Comparison of ENCODE assay signal across 17 cellular contexts in genomic region chr5:154358410-154359221, GRCh38.
DNase-seq lines count a peak whose midpoint lies in the region; ATAC-seq, FAIRE-seq and TF ChIP-seq lines count a peak whose summit lies in the region.
"Had no signal": no experiment of that assay in that cellular context is flagged by ENCODE, and none has a peak within 500 bp of the region (broad histone marks: within the 10 kb centered on the region; RNA-seq: fewer than 3 reads in every experiment).

No MANE protein-coding gene starts in this region.

- H3K4me3 ChIP-seq in astrocyte (ENCODE audit: insufficient read depth, low read depth, low read length) (no peak overlapping the region), mesendoderm (ENCODE audit: low read length) (no peak overlapping the region), tibial artery (no peak overlapping the region)

- H2BK120ac ChIP-seq in mesendoderm (ENCODE audit: low read depth, low read length), result no peak overlapping the region

- H3K56ac ChIP-seq in mesendoderm (ENCODE audit: low read length), result peak overlapping the region; percentile 74

- H3K36me3 ChIP-seq in astrocyte (ENCODE audit: insufficient read depth, low read length), result no peaks in the 10 kb centered on the region
- no peaks in the 10 kb centered on the region for H3K36me3 ChIP-seq in mesendoderm (ENCODE audit: control insufficient read depth, insufficient read depth, low read length)
- H3K36me3 ChIP-seq in tibial artery, result no peaks in the 10 kb centered on the region

- H3K4me2 ChIP-seq in astrocyte (ENCODE audit: low read length) (peak overlapping the region; percentile 58), mesendoderm (ENCODE audit: low read length) (no peak overlapping the region)

- H3K79me2 ChIP-seq in astrocyte (ENCODE audit: insufficient read depth, low read length), result peaks cover 10% of the 10 kb centered on the region
- H3K79me2 ChIP-seq in mesendoderm (ENCODE audit: control insufficient read depth, insufficient read depth, low read length), result no peaks in the 10 kb centered on the region

- H3K4me1 ChIP-seq in astrocyte (ENCODE audit: insufficient read depth, low read length) (peaks cover 37% of the 10 kb centered on the region), mesendoderm (ENCODE audit: control insufficient read depth, low read depth, low read length) (peaks cover 22% of the 10 kb centered on the region), tibial artery (peaks cover 0 to 47% (median 29%) of the 10 kb centered on the region in 4 donors)

- H3K36me3 Mint-ChIP-seq in astrocyte (ENCODE audit: low read depth, unreplicated experiment), result peaks cover 14% of the 10 kb centered on the region

- H3K27ac Mint-ChIP-seq in astrocyte (ENCODE audit: unreplicated experiment), result peak overlapping the region; percentile 44
- H3K27ac Mint-ChIP-seq: CD4-positive, alpha-beta memory T cell had no signal

- H3K9me3 Mint-ChIP-seq in astrocyte (ENCODE audit: unreplicated experiment), result no peaks in the 10 kb centered on the region
- H3K9me3 Mint-ChIP-seq: activated T-cell treated with anti-CD3 and anti-CD28 coated beads, Interleukin-2, amount 50 U/mL, for 4 hours; CD4-positive, alpha-beta memory T cell had no signal

- H3K27me3 Mint-ChIP-seq in astrocyte (ENCODE audit: low read depth, unreplicated experiment), result no peaks in the 10 kb centered on the region
- H3K27me3 Mint-ChIP-seq: CD4-positive, alpha-beta memory T cell had no signal

- intact Hi-C loops in tibial artery (cut with DNase I; ENCODE audit: low total_unique reads), result no loop called here

- no peaks in the 10 kb centered on the region for H3K79me1 ChIP-seq in mesendoderm (ENCODE audit: low read length)

- no peak overlapping the region for H2AFZ ChIP-seq in astrocyte (ENCODE audit: low read depth, low read length)

- H3K27me3 ChIP-seq in astrocyte (ENCODE audit: insufficient read depth, low read length) (no peaks in the 10 kb centered on the region), mesendoderm (ENCODE audit: insufficient read depth, low read length, poor library complexity) (no peaks in the 10 kb centered on the region), tibial artery (no peaks in the 10 kb centered on the region)

- peak; percentile 37 for DNase-seq in NCI-H748 (lab: John Stamatoyannopoulos, UW; ENCODE audit: unreplicated experiment)
- no peak for DNase-seq in NCI-H748 treated with DMSO at 0.1 percent for 48 hours (lab: John Stamatoyannopoulos, UW)
- peak; percentile 83 for DNase-seq in astrocyte (ENCODE audit: low read depth)
- no peak for DNase-seq in mesendoderm
- DNase-seq in tibial artery, result no peak
- no peak for DNase-seq in activated gamma-delta T cell (lab: John Stamatoyannopoulos, UW)
- no peak for DNase-seq in HPDE6-E6E7 (ENCODE audit: extremely low spot score)
- DNase-seq: 8988T; activated CD4-positive, CD25-positive, alpha-beta regulatory T cell treated with anti-CD3 and anti-CD28 coated beads, Interleukin-2, amount 50 U/mL, for 72 hours; activated T-cell treated with anti-CD3 and anti-CD28 coated beads, Interleukin-2, amount 50 U/mL, for 4 hours; CD4-positive, alpha-beta memory T cell; effector memory CD4-positive, alpha-beta T cell; H7; NCI-H446 treated with DMSO at 0.1 percent for 48 hours had no signal

- H4K8ac ChIP-seq in mesendoderm (ENCODE audit: low read depth, low read length), result no peak overlapping the region

- H2BK5ac ChIP-seq in mesendoderm (ENCODE audit: low read length), result peak overlapping the region; percentile 68

- no peak overlapping the region for H3K4ac ChIP-seq in mesendoderm (ENCODE audit: low read depth, low read length)

- H3K4me3 Mint-ChIP-seq in astrocyte (ENCODE audit: unreplicated experiment), result peak overlapping the region; percentile 7
- H3K4me3 Mint-ChIP-seq: activated T-cell treated with anti-CD3 and anti-CD28 coated beads, Interleukin-2, amount 50 U/mL, for 4 hours had no signal

- H3K9ac ChIP-seq in astrocyte (ENCODE audit: low read length) (peak overlapping the region; percentile 49), mesendoderm (ENCODE audit: low read length) (peak overlapping the region; percentile 10)

- no peak overlapping the region for H3K23ac ChIP-seq in mesendoderm (ENCODE audit: low read length)

- H4K5ac ChIP-seq in mesendoderm (ENCODE audit: low read length), result no peak overlapping the region

- H3K9me3 ChIP-seq in astrocyte (ENCODE audit: insufficient read depth, low read depth, low read length) (no peaks in the 10 kb centered on the region), tibial artery (no peaks in the 10 kb centered on the region)

- ATAC-seq in GM21723 (IDR thresholded peaks at IDR 0.05; ENCODE audit: unreplicated experiment), result no peak
- ATAC-seq: activated T-cell treated with anti-CD3 and anti-CD28 coated beads, Interleukin-2, amount 50 U/mL, for 4 hours had no signal

- peak; percentile 5 for FAIRE-seq in astrocyte (lab: Jason Lieb, UNC)
- FAIRE-seq: frontal cortex, islet of Langerhans had no signal

- no CpG with 5 or more reads among the region's 11 CpGs for WGBS in mesendoderm (ENCODE audit: extremely low coverage, insufficient coverage, low lambda C conversion rate)

- H4K20me1 ChIP-seq in astrocyte (ENCODE audit: insufficient read depth, low read length), result peaks cover 2% of the 10 kb centered on the region

- H2AK5ac ChIP-seq in mesendoderm (ENCODE audit: low read length), result peak overlapping the region; percentile 65

- no peak for TF ChIP-seq CTCF in astrocyte (IDR thresholded peaks at IDR 0.05; ENCODE audit: insufficient read depth, low read depth, low read length)
- TF ChIP-seq CTCF in tibial artery (IDR thresholded peaks at IDR 0.05), result no peak

- peak overlapping the region; percentile 63 for H3K27ac ChIP-seq in astrocyte (ENCODE audit: low read depth, low read length)
- H3K27ac ChIP-seq in mesendoderm (ENCODE audit: low read depth, low read length), result no peak overlapping the region
- H3K27ac ChIP-seq in tibial artery, result peak overlapping the region; percentile 73 to 75

- peaks cover 51% of the 10 kb centered on the region for H3K4me1 Mint-ChIP-seq in astrocyte (ENCODE audit: low read depth, unreplicated experiment)

- H2BK15ac ChIP-seq in mesendoderm (replicated peaks; ENCODE audit: low read depth), result no peak overlapping the region

- no peak overlapping the region for H3K18ac ChIP-seq in mesendoderm (ENCODE audit: low read length)

Comparison
In these comparisons a context has a peak if more than half of its experiments do, and no peak if none do; other contexts are left out.
1. DNase-seq: peak in NCI-H748 (single experiment) and astrocyte (single experiment); none in NCI-H748 treated with DMSO at 0.1 percent for 48 hours (single experiment), mesendoderm (single experiment), tibial artery (0 of 2), activated gamma-delta T cell (single experiment) and HPDE6-E6E7 (single experiment).